ENCODE assay signal across 9 cellular contexts in genomic region chr11:74418509-74418895, GRCh38. TPM values are rescaled to one million over a fixed set of nuclear protein-coding genes. Genes with fewer than 3 reads are reported as not detected.
A peak's percentile ranks its signal among the peaks of the same experiment; 100 is the strongest.
DNase-seq lines count a peak whose midpoint lies in the region; ATAC-seq, FAIRE-seq and TF ChIP-seq lines count a peak whose summit lies in the region.
"Had no signal": no experiment of that assay in that cellular context is flagged by ENCODE, and none has a peak within 500 bp of the region (broad histone marks: within the 10 kb centered on the region; RNA-seq: fewer than 3 reads in every experiment).

No MANE protein-coding gene starts in this region.

- dilution Hi-C loops in endothelial cell of umbilical vein (cut with MboI; ENCODE audit: extremely low pct_ligation_motif_present, low sequenced_read_pairs): no loop called here

- H3K27me3 ChIP-seq in endothelial cell of umbilical vein (ENCODE audit: control insufficient read depth in 2 of 2, insufficient read depth in 2 of 2, low read length in 2 of 2): no peaks in the 10 kb centered on the region
- no peaks in the 10 kb centered on the region for H3K27me3 ChIP-seq in MG63
- no peaks in the 10 kb centered on the region for H3K27me3 ChIP-seq in Peyer's patch

- no peaks in the 10 kb centered on the region for H4K20me1 ChIP-seq in endothelial cell of umbilical vein (replicated peaks; ENCODE audit: control insufficient read depth, extremely low read depth, insufficient read depth, low read length)

- H3K4me3 ChIP-seq in endothelial cell of umbilical vein (replicated peaks in 1 of 3; ENCODE audit: insufficient read depth in 1 of 3, low read depth in 1 of 3, low read length in 3 of 3) (peak overlapping the region in 1 of 3 experiments; percentile 13), MG63 (no peak overlapping the region), Peyer's patch (no peak overlapping the region)

- H3K9me3 ChIP-seq in endothelial cell of umbilical vein (replicated peaks; ENCODE audit: control insufficient read depth, insufficient read depth, low read length) (no peaks in the 10 kb centered on the region), MG63 (no peaks in the 10 kb centered on the region), Peyer's patch (no peaks in the 10 kb centered on the region)

- no TSS peak for BruUV-seq in endothelial cell of umbilical vein (replicated peaks; lab: Mats Ljungman, UMichigan)

- H3K9ac ChIP-seq in endothelial cell of umbilical vein (replicated peaks; ENCODE audit: extremely low read depth, insufficient read depth, low read length): peak overlapping the region; percentile 88

- H3K4me2 ChIP-seq in endothelial cell of umbilical vein (ENCODE audit: insufficient read depth, low read length): peak overlapping the region; percentile 95

- POLR2A ChIA-PET in endothelial cell of umbilical vein (lab: Charles Lee): no interaction called here

- ATAC-seq in sciatic nerve: peak; percentile 66

- H3K36me3 ChIP-seq in endothelial cell of umbilical vein (ENCODE audit: control insufficient read depth in 2 of 2, extremely low read depth in 1 of 2, insufficient read depth in 2 of 2, low read length in 2 of 2) (no peaks in the 10 kb centered on the region), MG63 (no peaks in the 10 kb centered on the region), Peyer's patch (no peaks in the 10 kb centered on the region)

- H2AFZ ChIP-seq in endothelial cell of umbilical vein (ENCODE audit: low read depth, low read length): peak overlapping the region; percentile 62

- no peaks in the 10 kb centered on the region for H3K79me2 ChIP-seq in endothelial cell of umbilical vein (ENCODE audit: control insufficient read depth, insufficient read depth, low read length)

- H3K4me1 ChIP-seq in endothelial cell of umbilical vein (ENCODE audit: control insufficient read depth, extremely low read depth, insufficient read depth, low read length): peaks cover 24% of the 10 kb centered on the region
- H3K4me1 ChIP-seq in Peyer's patch: no peaks in the 10 kb centered on the region

- CTCF ChIA-PET in endothelial cell of umbilical vein (lab: Charles Lee): interaction anchor here (1.0 to 2.0 kb wide), 5 partner anchors 14 to 35 kb away, joined by 3 to 8 read pairs (median 3); partner anchors contain the start of gene PGM2L1

- TF ChIP-seq POLR2A in H54 (IDR thresholded peaks at IDR 0.05; ENCODE audit: low read depth, low read length) (no peak), endothelial cell of umbilical vein (IDR thresholded peaks at IDR 0.05; ENCODE audit: low read depth, low read length) (no peak), Peyer's patch (IDR thresholded peaks at IDR 0.05) (no peak)

- TF ChIP-seq CTCF in endothelial cell of umbilical vein (IDR thresholded peaks at IDR 0.05; ENCODE audit: extremely low read depth in 1 of 2, insufficient read depth in 1 of 2, low read depth in 1 of 2, low read length in 2 of 2): no peak
- no peak for TF ChIP-seq CTCF in Peyer's patch (IDR thresholded peaks at IDR 0.05)

- DNase-seq in H54 (ENCODE audit: insufficient read length, low spot score) (peak; percentile 23), NCI-H69 (lab: John Stamatoyannopoulos, UW) (peak; percentile 89), endothelial cell of umbilical vein (ENCODE audit: low read depth, low spot score) (peak; percentile 95), sciatic nerve (ENCODE audit: low spot score) (no peak), MG63 (no peak), islet precursor cell (no peak), Peyer's patch (no peak)
- DNase-seq: NCI-H1048, posterior cingulate gyrus had no signal

- peak overlapping the region; percentile 96 for H3K27ac ChIP-seq in endothelial cell of umbilical vein (ENCODE audit: insufficient read depth, low read depth, low read length)
- no peak overlapping the region for H3K27ac ChIP-seq in Peyer's patch

- intact Hi-C loops in endothelial cell of umbilical vein (cut with micrococcal nuclease) (loop anchor here (2.0 kb wide), 1 partner anchor 30 kb away; no protein-coding TSS in a partner anchor), sciatic nerve (cut with DNase I) (no loop called here)

- FAIRE-seq in H54 (lab: Jason Lieb, UNC) (peak; percentile 36), endothelial cell of umbilical vein (lab: Jason Lieb, UNC) (no peak)

- no peaks in the 10 kb centered on the region for H3K9me1 ChIP-seq in endothelial cell of umbilical vein (replicated peaks; ENCODE audit: control insufficient read depth, extremely low read depth, insufficient read depth, low read length)

TF ChIP-seq in endothelial cell of umbilical vein, 7 proteins besides CTCF, POLR2A, EP300 and RAD21:
- TF ChIP-seq MYC (IDR thresholded peaks at IDR 0.05; ENCODE audit: low read depth, low read length): no peak
- TF ChIP-seq JUN (IDR thresholded peaks at IDR 0.05; ENCODE audit: borderline replicate concordance, insufficient read depth, insufficient read length, low read depth): peak; percentile 99
- no peak for TF ChIP-seq MAX (IDR thresholded peaks at IDR 0.05; ENCODE audit: insufficient read depth, insufficient read length)
- no peak for TF ChIP-seq POLR2AphosphoS5 (IDR thresholded peaks at IDR 0.05; ENCODE audit: insufficient read depth, low read depth, low read length)
- TF ChIP-seq FOS (IDR thresholded peaks at IDR 0.05; ENCODE audit: borderline replicate concordance, insufficient read depth, low read length): peak; percentile 94
- no peak for TF ChIP-seq GATA2 (IDR thresholded peaks at IDR 0.05; ENCODE audit: insufficient read depth, insufficient read length, low read depth, low read length)

RNA-seq across cellular contexts. Expression of gene PGM2L1, which starts 20.3 kb away (rescaled TPM):
- total RNA-seq in endothelial cell of umbilical vein (24.7 and 31.4 TPM in 2 replicates), sciatic nerve (4.6 TPM), Peyer's patch (1 to 10 TPM; 1.2 to 5.8 (median 3.0) TPM)
- polyA plus RNA-seq in endothelial cell of umbilical vein: 7.6 and 7.9 TPM in 2 replicates
- polyA plus RNA-seq in endothelial cell of umbilical vein (2011; cell fraction: cytosol; rRNA removed): 7.3 and 7.6 TPM in 2 replicates
- 13.2 and 13.7 TPM in 2 replicates for polyA plus RNA-seq in endothelial cell of umbilical vein (2011; cell fraction: nucleus; rRNA removed)
- polyA plus RNA-seq in endothelial cell of umbilical vein (2012): 13.4 and 13.8 TPM in 2 replicates
- polyA minus RNA-seq in endothelial cell of umbilical vein: 19.4 and 20.6 TPM in 2 replicates
- 1.4 TPM for polyA minus RNA-seq in endothelial cell of umbilical vein (2011; cell fraction: cytosol; rRNA and poly(A)+ RNA removed)
- polyA minus RNA-seq in endothelial cell of umbilical vein (2011; cell fraction: nucleus; rRNA and poly(A)+ RNA removed): 34.7 and 60.6 TPM in 2 replicates
- 0.39 and 0.92 TPM in 2 replicates for total RNA-seq in MG63 (2014; rRNA removed; shearing (Covaris generic); ENCODE audit: low replicate concordance)

RNA-seq across cellular contexts. Expression of gene KCNE3, which starts 48.8 kb away (rescaled TPM):
- total RNA-seq in endothelial cell of umbilical vein (1.3 and 2.2 TPM in 2 replicates), sciatic nerve (9.0 TPM), Peyer's patch (10 to 100 TPM; 13.5 to 86.0 (median 55.0) TPM)
- polyA plus RNA-seq in endothelial cell of umbilical vein: 0.51 and 0.97 TPM in 2 replicates
- polyA plus RNA-seq in endothelial cell of umbilical vein (2011; cell fraction: cytosol; rRNA removed): 0.55 and 0.97 TPM in 2 replicates
- polyA plus RNA-seq in endothelial cell of umbilical vein (2011; cell fraction: nucleus; rRNA removed): 1.0 TPM in 2 replicates
- polyA plus RNA-seq in endothelial cell of umbilical vein (2012): 0.26 and 0.37 TPM in 2 replicates
- polyA minus RNA-seq in endothelial cell of umbilical vein: 0.61 and 2.0 TPM in 2 replicates
- polyA minus RNA-seq in endothelial cell of umbilical vein (2011; cell fraction: cytosol; rRNA and poly(A)+ RNA removed): not detected
- 0.14 and 0.29 TPM in 2 replicates for polyA minus RNA-seq in endothelial cell of umbilical vein (2011; cell fraction: nucleus; rRNA and poly(A)+ RNA removed)
- 1.1 and 2.9 TPM in 2 replicates for total RNA-seq in MG63 (2014; rRNA removed; shearing (Covaris generic); ENCODE audit: low replicate concordance)

Comparison
In these comparisons a context has a peak if more than half of its experiments do, and no peak if none do; other contexts are left out.
1. DNase-seq: peak in H54 (single experiment), NCI-H69 (single experiment) and endothelial cell of umbilical vein (single experiment); none in sciatic nerve (single experiment), MG63 (single experiment), islet precursor cell (single experiment) and Peyer's patch (0 of 3).